Comparison of ENCODE assay signal across 11 cellular contexts in the genomic region with DNA sequence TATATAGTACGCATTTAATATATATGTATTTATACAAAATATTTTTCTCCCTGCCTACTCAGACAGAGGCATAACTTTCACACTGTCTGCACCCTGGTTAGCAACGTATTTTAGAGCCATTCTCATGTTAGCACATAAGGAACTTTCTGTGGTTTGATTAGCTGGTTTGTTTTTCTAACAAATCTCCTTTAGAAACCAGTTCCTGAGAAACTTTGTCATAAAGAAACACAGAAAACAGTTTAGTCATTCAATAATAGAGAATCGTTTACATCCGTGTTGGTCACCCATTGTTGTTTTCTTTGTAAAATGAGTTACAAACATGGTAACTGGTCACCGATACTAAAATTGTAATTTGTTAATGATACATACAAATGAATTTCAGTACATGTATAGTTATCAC.
DNase-seq lines count a peak whose midpoint lies in the region; ATAC-seq, FAIRE-seq and TF ChIP-seq lines count a peak whose summit lies in the region.
"Had no signal": no experiment of that assay in that cellular context is flagged by ENCODE, and none has a peak within 500 bp of the region (broad histone marks: within the 10 kb centered on the region; RNA-seq: fewer than 3 reads in every experiment).

No MANE protein-coding gene starts in this region.

- in situ Hi-C loops in KBM-7 (cut with MboI; ENCODE audit: low pct_unique_long_range_greater_than_20kb, low sequenced_read_pairs) = no loop called here

- peak; percentile 56 for DNase-seq in choroid plexus epithelial cell (ENCODE audit: low read depth)
- DNase-seq in KG1 (lab: John Stamatoyannopoulos, UW) = no peak
- DNase-seq in KBM-7 = no peak
- no peak for DNase-seq in iPS-NIHi7 (ENCODE audit: extremely low spot score)
- DNase-seq in urothelium cell line (ENCODE audit: low spot score) = no peak
- DNase-seq: COR-L47, NCI-H2227 treated with DMSO at 0.1 percent for 48 hours, right lobe of liver had no signal

- no peak for TF ChIP-seq CTCF in choroid plexus epithelial cell (conservative IDR thresholded peaks at IDR 0.05; ENCODE audit: low read depth, low read length)

- no peak overlapping the region for H3K4me3 ChIP-seq in choroid plexus epithelial cell (ENCODE audit: low read depth, low read length)
- H3K4me3 ChIP-seq: right lobe of liver had no signal

- no peak for FAIRE-seq in urothelium cell line (lab: Jason Lieb, UNC)

- ATAC-seq in GM18870 (IDR thresholded peaks at IDR 0.05; ENCODE audit: unreplicated experiment) (peak; percentile 73), GM21526 (IDR thresholded peaks at IDR 0.05; ENCODE audit: low FRiP score, unreplicated experiment) (peak; percentile 51), HG03175 (IDR thresholded peaks at IDR 0.05; ENCODE audit: unreplicated experiment) (peak; percentile 81)
- ATAC-seq: right lobe of liver had no signal
